In genomic region chr1:116515702-116516101, GRCh38 we compare ENCODE assay signal across 2 cellular contexts.
TF ChIP-seq lines count a peak whose summit lies in the region.

No MANE protein-coding gene starts in this region.

TF ChIP-seq in liver, 16 proteins besides CTCF, POLR2A, EP300 and RAD21 (continued from another document):
- TF ChIP-seq REST (IDR thresholded peaks at IDR 0.05) (no peak), HNF4G (IDR thresholded peaks at IDR 0.05) (no peak), ZBTB33 (IDR thresholded peaks at IDR 0.05) (no peak), YY1 (IDR thresholded peaks at IDR 0.05) (no peak), GABPA (IDR thresholded peaks at IDR 0.05 in 1 of 2, conservative IDR thresholded peaks at IDR 0.05 in 1 of 2) (no peak), FOXA2 (IDR thresholded peaks at IDR 0.05) (no peak), RXRA (IDR thresholded peaks at IDR 0.05) (no peak), FOXA1 (IDR thresholded peaks at IDR 0.05) (no peak), JUND (IDR thresholded peaks at IDR 0.05) (no peak), NR2F2 (IDR thresholded peaks at IDR 0.05) (no peak), MAX (IDR thresholded peaks at IDR 0.05) (no peak), SP1 (IDR thresholded peaks at IDR 0.05) (no peak), ATF3 (IDR thresholded peaks at IDR 0.05) (no peak), HNF4A (conservative IDR thresholded peaks at IDR 0.05) (no peak), EGR1 (IDR thresholded peaks at IDR 0.05; ENCODE audit: low read depth in 2 of 2) (no peak)

TF ChIP-seq in HepG2, 621 proteins besides CTCF, POLR2A, EP300 and RAD21 (continued from another document):
- no peak for TF ChIP-seq ZFP91 (CRISPR knock-in tag; IDR thresholded peaks at IDR 0.05; ENCODE audit: borderline replicate concordance)
- TF ChIP-seq DNMT3B (CRISPR knock-in tag; conservative IDR thresholded peaks at IDR 0.05): no peak
- TF ChIP-seq ZFP82 (CRISPR knock-in tag; IDR thresholded peaks at IDR 0.05; ENCODE audit: borderline replicate concordance): no peak
- TF ChIP-seq ZNF589 (CRISPR knock-in tag; conservative IDR thresholded peaks at IDR 0.05): no peak
- TF ChIP-seq IRF2 (CRISPR knock-in tag; IDR thresholded peaks at IDR 0.05): no peak
- TF ChIP-seq ZNF282 (IDR thresholded peaks at IDR 0.05; ENCODE audit: partially characterized antibody): no peak
- TF ChIP-seq SNAPC5 (CRISPR knock-in tag; IDR thresholded peaks at IDR 0.05; ENCODE audit: borderline replicate concordance): no peak
TF ChIP-seq in HepG2: peak in this region for 0.
